Comparison of ENCODE assay signal across 14 cellular contexts in the genomic region with DNA sequence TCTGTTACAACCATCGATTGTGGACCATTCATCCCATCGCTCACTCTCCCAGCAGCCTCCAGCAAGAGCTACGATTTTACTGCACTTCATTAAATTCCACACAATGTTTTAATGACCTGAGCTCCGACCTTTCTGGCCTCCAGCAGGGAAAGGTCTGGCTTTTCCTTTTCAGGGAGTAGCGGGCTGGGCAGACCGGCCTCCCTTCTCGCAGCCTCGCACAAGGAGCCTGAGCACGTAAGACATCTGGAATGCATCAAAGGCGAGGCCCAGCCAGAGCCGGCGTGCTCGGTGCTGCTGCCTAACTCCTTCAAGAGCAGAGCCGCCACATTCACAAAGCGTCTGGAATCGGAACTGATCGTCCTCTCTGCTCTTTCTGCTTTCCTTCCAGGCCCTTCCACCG. TPM values are rescaled to one million over a fixed set of nuclear protein-coding genes. Genes with fewer than 3 reads are reported as not detected.
A peak's percentile ranks its signal among the peaks of the same experiment; 100 is the strongest.
DNase-seq lines count a peak whose midpoint lies in the region; ATAC-seq and TF ChIP-seq lines count a peak whose summit lies in the region.
"Had no signal": no experiment of that assay in that cellular context is flagged by ENCODE, and none has a peak within 500 bp of the region (broad histone marks: within the 10 kb centered on the region; RNA-seq: fewer than 3 reads in every experiment).

No MANE protein-coding gene starts in this region.

- no peak overlapping the region for H2AK5ac ChIP-seq in trophoblast cell (ENCODE audit: low read length)

- no peak overlapping the region for H4K8ac ChIP-seq in trophoblast cell (ENCODE audit: low read depth, low read length)

- peaks cover 12% of the 10 kb centered on the region for H3K79me1 ChIP-seq in trophoblast cell (ENCODE audit: low read length)

- TF ChIP-seq CTCF in ascending aorta (IDR thresholded peaks at IDR 0.05), result no peak

- H3K9me3 ChIP-seq in ascending aorta, result no peaks in the 10 kb centered on the region
- peaks cover 6% of the 10 kb centered on the region for H3K9me3 ChIP-seq in trophoblast cell (ENCODE audit: insufficient read depth, low read depth, low read length)
- H3K9me3 ChIP-seq: HAP-1 had no signal

- H3K4me3 ChIP-seq in ascending aorta (no peak overlapping the region), trophoblast cell (ENCODE audit: low read depth, low read length) (no peak overlapping the region)
- H3K4me3 ChIP-seq: HAP-1 had no signal

- no peak overlapping the region for H3K9ac ChIP-seq in trophoblast cell (ENCODE audit: low read length)

- H3K36me3 ChIP-seq in ascending aorta, result peaks cover 0 to under 1% of the 10 kb centered on the region in 2 donors
- H3K36me3 ChIP-seq in trophoblast cell (ENCODE audit: control insufficient read depth in 1 of 2, insufficient read depth in 2 of 2, low read length in 2 of 2), result peaks cover 5 to 6% of the 10 kb centered on the region in 2 experiments
- H3K36me3 ChIP-seq: HAP-1 had no signal

- no peak overlapping the region for H2AFZ ChIP-seq in trophoblast cell (ENCODE audit: insufficient read depth, low read length, poor library complexity)

- peak overlapping the region; percentile 81 for H2BK120ac ChIP-seq in trophoblast cell (ENCODE audit: insufficient read depth, low read length, poor library complexity)

- H3K4me2 ChIP-seq in trophoblast cell (ENCODE audit: low read length), result no peak overlapping the region

- H3K27ac ChIP-seq in ascending aorta, result peak overlapping the region; percentile 60 to 71
- H3K27ac ChIP-seq in trophoblast cell (ENCODE audit: low read depth, low read length), result peak overlapping the region; percentile 91

- peak; percentile 72 for DNase-seq in AG08396 (ENCODE audit: low spot score)
- no peak for DNase-seq in ascending aorta (ENCODE audit: low spot score in 2 of 2)
- DNase-seq in left ventricle myocardium superior, result peak; percentile 65
- DNase-seq in trophoblast cell, result peak; percentile 49 to 54
- DNase-seq in NK-92 (lab: John Stamatoyannopoulos, UW; ENCODE audit: unreplicated experiment), result no peak
- no peak for DNase-seq in NCI-H82 (lab: John Stamatoyannopoulos, UW)
- DNase-seq: activated CD4-positive, alpha-beta T cell treated with anti-CD3 and anti-CD28 coated beads, Interleukin-2, amount 10 ng/mL, durations not matched to agents 24 days and 14 days; activated naive CD8-positive, alpha-beta T cell treated with anti-CD3 and anti-CD28 coated beads, Interleukin-2, amount 10 ng/mL, durations not matched to agents 7 days and 5 days; AML-193; NCI-H526; stimulated activated naive CD4-positive, alpha-beta T cell had no signal

- H3K18ac ChIP-seq in trophoblast cell (ENCODE audit: low read length), result no peak overlapping the region

- H3K27me3 ChIP-seq in ascending aorta, result no peaks in the 10 kb centered on the region
- H3K27me3 ChIP-seq in trophoblast cell (ENCODE audit: insufficient read depth, low read length), result no peaks in the 10 kb centered on the region

- H3K4me1 ChIP-seq in ascending aorta (peaks cover 29 to 46% of the 10 kb centered on the region in 2 donors), trophoblast cell (ENCODE audit: control insufficient read depth in 1 of 2, insufficient read depth in 2 of 2, low read length in 2 of 2) (peaks cover 21% of the 10 kb centered on the region in 2 experiments)
- H3K4me1 ChIP-seq: HAP-1 had no signal

- no peak overlapping the region for H4K12ac ChIP-seq in trophoblast cell (ENCODE audit: low read depth, low read length)

- intact Hi-C loops in ascending aorta (cut with DNase I), result no loop called here
- intact Hi-C loops in left ventricle myocardium superior (cut with micrococcal nuclease), result no loop called here

- peak; percentile 57 for ATAC-seq in left ventricle myocardium superior
- no peak for ATAC-seq in GM21390 (IDR thresholded peaks at IDR 0.05; ENCODE audit: unreplicated experiment)
- ATAC-seq in GM21786 (IDR thresholded peaks at IDR 0.05; ENCODE audit: unreplicated experiment), result no peak

- peak overlapping the region; percentile 60 for H2BK5ac ChIP-seq in trophoblast cell (ENCODE audit: low read depth, low read length, poor library complexity)

- H4K91ac ChIP-seq in trophoblast cell (ENCODE audit: low read depth, low read length), result peak overlapping the region; percentile 82

- peaks cover 5% of the 10 kb centered on the region for H3K79me2 ChIP-seq in trophoblast cell (ENCODE audit: control insufficient read depth, insufficient read depth, low read length, poor library complexity)

- no peak overlapping the region for H3K23ac ChIP-seq in trophoblast cell (ENCODE audit: low read length)

- no peak overlapping the region for H3K4ac ChIP-seq in trophoblast cell (ENCODE audit: low read depth, low read length)

- no CpG with 5 or more reads among the region's 18 CpGs for WGBS in trophoblast cell (ENCODE audit: extremely low coverage, insufficient coverage, insufficient read length)

- H3K14ac ChIP-seq in trophoblast cell (ENCODE audit: low read length), result no peak overlapping the region

- no peak overlapping the region for H2BK12ac ChIP-seq in trophoblast cell (ENCODE audit: low read length)

RNA-seq across cellular contexts. Expression of gene FHAD1, which starts 32.5 kb away (rescaled TPM):
- total RNA-seq in ascending aorta (not detected), left ventricle myocardium superior (not detected)
- 0.06 and 0.11 TPM in 2 replicates for polyA plus RNA-seq in trophoblast cell (2013)
- total RNA-seq: activated CD4-positive, alpha-beta T cell treated with anti-CD3 and anti-CD28 coated beads, Interleukin-2, amount 10 ng/mL, durations not matched to agents 24 days and 14 days had no signal

Comparison
In these comparisons a context has a peak if more than half of its experiments do, and no peak if none do; other contexts are left out.
1. DNase-seq: peak in AG08396 (single experiment), left ventricle myocardium superior (single experiment) and trophoblast cell (2 of 2); none in ascending aorta (0 of 2), NK-92 (single experiment) and NCI-H82 (single experiment).